Comparison of ENCODE assay signal across 8 cellular contexts in the genomic region with DNA sequence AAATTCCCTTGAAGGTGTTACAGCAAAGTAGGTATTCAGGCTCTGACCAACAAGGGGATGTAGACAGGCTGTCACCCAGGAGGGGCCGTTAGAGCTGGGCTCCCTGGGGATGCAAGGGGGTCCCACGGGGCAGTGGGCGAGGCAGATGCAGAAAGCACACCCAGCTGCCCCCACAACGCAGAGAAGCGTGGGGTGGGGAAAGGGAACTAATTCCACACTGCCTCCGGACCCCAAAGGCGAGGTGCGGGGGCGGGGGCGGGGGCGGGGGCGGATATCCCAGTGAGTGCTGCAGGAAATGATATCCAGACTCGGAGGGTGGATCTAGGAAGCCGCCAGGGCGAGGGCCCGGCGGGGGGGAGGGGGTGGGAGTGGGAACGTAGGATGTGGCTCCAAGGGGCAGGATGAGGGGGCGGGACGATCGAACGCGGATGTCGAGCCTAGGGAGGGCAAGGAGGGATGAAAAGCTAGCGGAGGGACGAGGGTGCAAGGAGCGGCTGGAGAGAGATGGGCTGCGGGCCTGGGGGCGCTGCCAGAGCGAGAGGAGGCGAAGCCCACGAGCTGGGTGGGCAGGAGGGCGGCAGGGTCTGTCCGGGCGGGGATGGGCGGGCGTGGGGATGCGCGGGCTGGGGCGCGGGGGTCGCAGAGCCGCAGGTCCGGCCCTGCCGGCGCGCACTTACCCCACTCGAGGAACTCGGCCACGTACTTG. TPM values are rescaled to one million over a fixed set of nuclear protein-coding genes. Genes with fewer than 3 reads are reported as not detected.
DNase-seq lines count a peak whose midpoint lies in the region; ATAC-seq, FAIRE-seq and TF ChIP-seq lines count a peak whose summit lies in the region.

No MANE protein-coding gene starts in this region.

- TF ChIP-seq CTCF in colonic mucosa (IDR thresholded peaks at IDR 0.05) (peak; percentile 32), HepG2 (CRISPR knock-in tag; IDR thresholded peaks at IDR 0.05) (no peak)

- H2AFZ ChIP-seq in HepG2 (ENCODE audit: low read length) = no peak overlapping the region

- WGBS in HepG2 (ENCODE audit: low lambda C conversion rate) = 4% methylated on average over 29 of the region's 50 CpGs
- WGBS in thymus = 10% methylated on average over 50 of the region's 50 CpGs

- POLR2A ChIA-PET in HepG2 (lab: Yijun Ruan, JAX) = interaction anchor here (0.6 to 1.3 kb wide), 2 partner anchors 44 to 69 kb away, joined by 4 read pairs; no protein-coding TSS in a partner anchor

- H3K4me1 ChIP-seq in colonic mucosa (peaks cover 4% of the 10 kb centered on the region), HepG2 (ENCODE audit: insufficient read depth, low read length) (peaks cover 37% of the 10 kb centered on the region), thymus (ENCODE audit: control insufficient read depth, insufficient read depth, low read length) (no peaks in the 10 kb centered on the region)

- no peak for FAIRE-seq in HepG2 (lab: Jason Lieb, UNC)

- ATAC-seq in GM19395 (IDR thresholded peaks at IDR 0.05; ENCODE audit: unreplicated experiment) (peak; percentile 10), HepG2 (peak; percentile 6; the same call in 2 of the 3 replicates)
- ATAC-seq in activated CD8-positive, alpha-beta memory T cell treated with anti-CD3 and anti-CD28 coated beads, Interleukin-2, amount 10 ng/mL, durations not matched to agents 7 days and 5 days = no peak

- H3K27me3 Mint-ChIP-seq in activated CD8-positive, alpha-beta memory T cell treated with anti-CD3 and anti-CD28 coated beads, Interleukin-2, amount 10 ng/mL, durations not matched to agents 7 days and 5 days = peaks cover 59% of the 10 kb centered on the region

- no peaks in the 10 kb centered on the region for H3K9me3 Mint-ChIP-seq in activated CD8-positive, alpha-beta memory T cell treated with anti-CD3 and anti-CD28 coated beads, Interleukin-2, amount 10 ng/mL, durations not matched to agents 7 days and 5 days (ENCODE audit: low read depth)

- intact Hi-C loops in colonic mucosa (cut with DNase I) = no loop called here
- intact Hi-C loops in HepG2 (cut with micrococcal nuclease; ENCODE audit: unreplicated experiment) = no loop called here

- no peaks in the 10 kb centered on the region for H3K36me3 Mint-ChIP-seq in activated CD8-positive, alpha-beta memory T cell treated with anti-CD3 and anti-CD28 coated beads, Interleukin-2, amount 10 ng/mL, durations not matched to agents 7 days and 5 days

- H3K36me3 ChIP-seq in colonic mucosa (no peaks in the 10 kb centered on the region), HepG2 (replicated peaks in 1 of 2; ENCODE audit: control insufficient read depth in 1 of 2, insufficient read depth in 2 of 2, low read length in 2 of 2) (no peaks in the 10 kb centered on the region; a peak in 2 of 5 replicates), thymus (ENCODE audit: control insufficient read depth, insufficient read depth) (no peaks in the 10 kb centered on the region)

- no peak for TF ChIP-seq RAD21 in HepG2 (CRISPR knock-in tag; IDR thresholded peaks at IDR 0.05)

- peak overlapping the region; percentile 94 for H3K27ac ChIP-seq in colonic mucosa
- peak overlapping the region; percentile 63 for H3K27ac ChIP-seq in HepG2 (ENCODE audit: extremely low read length, insufficient read depth, low read length)
- H3K27ac ChIP-seq in thymus (ENCODE audit: low read depth) = peak overlapping the region; percentile 58

- H3K9ac ChIP-seq in colonic mucosa (ENCODE audit: low read depth in 2 of 2, low read length in 2 of 2) = peak overlapping the region; percentile 73 to 91
- H3K9ac ChIP-seq in HepG2 (ENCODE audit: insufficient read depth, low read depth, low read length) = peak overlapping the region; percentile 73

- peaks cover 5% of the 10 kb centered on the region; the same call in 1 of the 2 replicates for H4K20me1 ChIP-seq in HepG2 (ENCODE audit: insufficient read depth, low read length)

- peak overlapping the region; percentile 93 for H3K4me3 ChIP-seq in colonic mucosa
- peak overlapping the region; percentile 67 to 98 (median 91) for H3K4me3 ChIP-seq in HepG2 (replicated peaks in 1 of 3; ENCODE audit: insufficient read depth in 1 of 3, low read depth in 2 of 3, low read length in 3 of 3)
- H3K4me3 ChIP-seq in thymus (ENCODE audit: low read length) = peak overlapping the region; percentile 56

- TF ChIP-seq POLR2A in HepG2 (IDR thresholded peaks at IDR 0.05; ENCODE audit: insufficient read depth in 1 of 2, low read depth in 2 of 2, low read length in 2 of 2) = no peak

- H3K79me2 ChIP-seq in HepG2 (ENCODE audit: insufficient read depth, low read length) = peaks cover 32% of the 10 kb centered on the region

- TF ChIP-seq EP300 in HepG2 (IDR thresholded peaks at IDR 0.05; ENCODE audit: low read depth in 2 of 2, low read length in 2 of 2) (no peak), HepG2 (CRISPR knock-in tag; IDR thresholded peaks at IDR 0.05; ENCODE audit: borderline replicate concordance) (no peak)

- DNase-seq in ACHN (peak; percentile 80), NCI-H69 (lab: John Stamatoyannopoulos, UW) (peak; percentile 88), colonic mucosa (peak; percentile 79), HepG2 (ENCODE audit: low spot score) (no peak)
- no peak for DNase-seq in stimulated activated CD4-positive, alpha-beta T cell treated with anti-CD3 and anti-CD28 coated beads, Interleukin-15, amount 100 ng/mL, for 24 hours
- no peak for DNase-seq in activated CD8-positive, alpha-beta memory T cell treated with anti-CD3 and anti-CD28 coated beads, Interleukin-2, amount 10 ng/mL, durations not matched to agents 7 days and 5 days

- H3K4me3 Mint-ChIP-seq in activated CD8-positive, alpha-beta memory T cell treated with anti-CD3 and anti-CD28 coated beads, Interleukin-2, amount 10 ng/mL, durations not matched to agents 7 days and 5 days = no peak overlapping the region

- BruUV-seq in HepG2 (replicated peaks; lab: Mats Ljungman, UMichigan) = no TSS peak

- peaks cover 8% of the 10 kb centered on the region for H3K4me1 Mint-ChIP-seq in activated CD8-positive, alpha-beta memory T cell treated with anti-CD3 and anti-CD28 coated beads, Interleukin-2, amount 10 ng/mL, durations not matched to agents 7 days and 5 days

- in situ Hi-C loops in ACHN (cut with HindIII; ENCODE audit: low pct_ligation_motif_present, low pct_unique_long_range_greater_than_20kb, low sequenced_read_pairs) = no loop called here
- in situ Hi-C loops in HepG2 (cut with HindIII; ENCODE audit: extremely low pct_ligation_motif_present, low pct_unique_long_range_greater_than_20kb) = no loop called here

- no peak overlapping the region for H3K27ac Mint-ChIP-seq in activated CD8-positive, alpha-beta memory T cell treated with anti-CD3 and anti-CD28 coated beads, Interleukin-2, amount 10 ng/mL, durations not matched to agents 7 days and 5 days

- H3K9me3 ChIP-seq in colonic mucosa (no peaks in the 10 kb centered on the region), HepG2 (ENCODE audit: low read length) (no peaks in the 10 kb centered on the region), thymus (ENCODE audit: control insufficient read depth) (no peaks in the 10 kb centered on the region)

- H3K27me3 ChIP-seq in colonic mucosa (no peaks in the 10 kb centered on the region), HepG2 (ENCODE audit: control insufficient read depth in 1 of 2, insufficient read depth in 2 of 2, low read length in 2 of 2) (no peaks in the 10 kb centered on the region), thymus (ENCODE audit: control insufficient read depth, insufficient read depth) (peaks cover 51% of the 10 kb centered on the region)

- H3K4me2 ChIP-seq in HepG2 (ENCODE audit: low read depth, low read length) = peak overlapping the region; percentile 76

- CTCF ChIA-PET in HepG2 (lab: Yijun Ruan, JAX; ENCODE audit: low intra/inter-chr PET ratio, low total read pairs) = no interaction called here
- CTCF ChIA-PET in activated CD8-positive, alpha-beta memory T cell treated with anti-CD3 and anti-CD28 coated beads, Interleukin-2, amount 10 ng/mL, durations not matched to agents 7 days and 5 days (lab: Charles Lee) = no interaction called here

RNA-seq across cellular contexts. Expression of a gene that starts 0.9 kb away (rescaled TPM):
- total RNA-seq in colonic mucosa (10 to 100 TPM; 67.9 to 83.8 TPM), HepG2 (2016; rRNA removed; fragmentation: Illumina TruSeq; extraction: Trizol) (19.7 and 20.2 TPM in 2 replicates)
- total RNA-seq in HepG2 (2016; cell fraction: cytosol; rRNA removed; fragmentation: Illumina TruSeq; extraction: Trizol; ENCODE audit: low read depth) = 5.5 and 5.6 TPM in 2 replicates
- total RNA-seq in HepG2 (2016; cell fraction: insoluble cytoplasmic fraction; rRNA removed; fragmentation: Illumina TruSeq; extraction: Trizol) = 15.3 and 20.6 TPM in 2 replicates
- total RNA-seq in HepG2 (2016; cell fraction: membrane; rRNA removed; fragmentation: Illumina TruSeq; extraction: Trizol) = 7.4 and 7.9 TPM in 2 replicates
- total RNA-seq in HepG2 (2016; cell fraction: nucleus; rRNA removed; fragmentation: Illumina TruSeq; extraction: Trizol) = 21.4 and 24.6 TPM in 2 replicates
- polyA plus RNA-seq in HepG2 (2011; rRNA removed) (32.3 and 33.3 TPM in 2 replicates), thymus (16.3 TPM)
- polyA plus RNA-seq in HepG2 (2011; cell fraction: cytosol; rRNA removed) = 14.7 and 18.8 TPM in 2 replicates
- 82.2 and 87.0 TPM in 2 replicates for polyA plus RNA-seq in HepG2 (2011; cell fraction: nucleus; rRNA removed)
- polyA plus RNA-seq in HepG2 (2012) = 23.1 and 30.9 TPM in 2 replicates
- 0.78 and 1.0 TPM in 2 replicates for polyA plus RNA-seq in HepG2 (2016; cell fraction: cytosol; fragmentation: Illumina TruSeq; extraction: Trizol; ENCODE audit: low read depth)
- 10.5 and 14.1 TPM in 2 replicates for polyA plus RNA-seq in HepG2 (2016; cell fraction: insoluble cytoplasmic fraction; fragmentation: Illumina TruSeq; extraction: Trizol; ENCODE audit: low read depth)
- polyA plus RNA-seq in HepG2 (2016; cell fraction: membrane; fragmentation: Illumina TruSeq; extraction: Trizol; ENCODE audit: low read depth) = 3.0 and 3.4 TPM in 2 replicates
- polyA plus RNA-seq in HepG2 (2016; cell fraction: nucleus; fragmentation: Illumina TruSeq; extraction: Trizol; ENCODE audit: insufficient read depth, low read depth) = 45.7 and 47.5 TPM in 2 replicates
- 93.6 and 143 TPM in 2 replicates for polyA minus RNA-seq in HepG2 (2011; rRNA and poly(A)+ RNA removed; ENCODE audit: low replicate concordance)
- polyA minus RNA-seq in HepG2 (2011; cell fraction: cytosol; rRNA and poly(A)+ RNA removed) = 23.7 and 25.9 TPM in 2 replicates
- polyA minus RNA-seq in HepG2 (2011; cell fraction: nucleus; rRNA and poly(A)+ RNA removed) = 38.8 and 39.3 TPM in 2 replicates
- total RNA-seq in activated CD8-positive, alpha-beta memory T cell treated with anti-CD3 and anti-CD28 coated beads, Interleukin-2, amount 10 ng/mL, durations not matched to agents 7 days and 5 days = under 1 TPM; 0.35 to 0.56 TPM

RNA-seq across cellular contexts. Expression of a gene that starts 27.5 kb away (rescaled TPM):
- total RNA-seq in colonic mucosa = not detected
- 0.72 and 1.00 TPM in 2 replicates for total RNA-seq in HepG2 (2016; rRNA removed; fragmentation: Illumina TruSeq; extraction: Trizol)
- 2.3 and 2.8 TPM in 2 replicates for total RNA-seq in HepG2 (2016; cell fraction: cytosol; rRNA removed; fragmentation: Illumina TruSeq; extraction: Trizol; ENCODE audit: low read depth)
- total RNA-seq in HepG2 (2016; cell fraction: insoluble cytoplasmic fraction; rRNA removed; fragmentation: Illumina TruSeq; extraction: Trizol) = 0.37 and 0.39 TPM in 2 replicates
- 1.1 and 4.0 TPM in 2 replicates for total RNA-seq in HepG2 (2016; cell fraction: membrane; rRNA removed; fragmentation: Illumina TruSeq; extraction: Trizol)
- total RNA-seq in HepG2 (2016; cell fraction: nucleus; rRNA removed; fragmentation: Illumina TruSeq; extraction: Trizol) = not detected in 2 replicates
- polyA plus RNA-seq in HepG2 (2011; rRNA removed) = 0.67 and 0.95 TPM in 2 replicates
- 0.85 and 2.1 TPM in 2 replicates for polyA plus RNA-seq in HepG2 (2011; cell fraction: cytosol; rRNA removed)
- polyA plus RNA-seq in HepG2 (2011; cell fraction: nucleus; rRNA removed) = 0.64 and 1.0 TPM in 2 replicates
- 0.40 and 0.72 TPM in 2 replicates for polyA plus RNA-seq in HepG2 (2012)
- 2.9 and 3.8 TPM in 2 replicates for polyA plus RNA-seq in HepG2 (2016; cell fraction: cytosol; fragmentation: Illumina TruSeq; extraction: Trizol; ENCODE audit: low read depth)
- polyA plus RNA-seq in HepG2 (2016; cell fraction: insoluble cytoplasmic fraction; fragmentation: Illumina TruSeq; extraction: Trizol; ENCODE audit: low read depth) = 0.36 and 0.88 TPM in 2 replicates
- polyA plus RNA-seq in HepG2 (2016; cell fraction: membrane; fragmentation: Illumina TruSeq; extraction: Trizol; ENCODE audit: low read depth) = 0.86 and 1.1 TPM in 2 replicates
- polyA plus RNA-seq in HepG2 (2016; cell fraction: nucleus; fragmentation: Illumina TruSeq; extraction: Trizol; ENCODE audit: insufficient read depth, low read depth) = 0.73 and 0.75 TPM in 2 replicates
- polyA minus RNA-seq in HepG2 (2011; rRNA and poly(A)+ RNA removed; ENCODE audit: low replicate concordance) = 0.30 TPM in 1 of 2 replicates, not detected in the other
- not detected in 2 replicates for polyA minus RNA-seq in HepG2 (2011; cell fraction: cytosol; rRNA and poly(A)+ RNA removed)
- polyA minus RNA-seq in HepG2 (2011; cell fraction: nucleus; rRNA and poly(A)+ RNA removed) = not detected in 2 replicates
- polyA plus RNA-seq in thymus = 0.75 TPM
- not detected for total RNA-seq in activated CD8-positive, alpha-beta memory T cell treated with anti-CD3 and anti-CD28 coated beads, Interleukin-2, amount 10 ng/mL, durations not matched to agents 7 days and 5 days

RNA-seq across cellular contexts. Expression of a gene that starts 38.0 kb away (rescaled TPM):
- total RNA-seq in colonic mucosa (10 to 100 TPM; 11.3 to 15.6 TPM), HepG2 (2016; rRNA removed; fragmentation: Illumina TruSeq; extraction: Trizol) (11.3 and 27.0 TPM in 2 replicates)
- total RNA-seq in HepG2 (2016; cell fraction: cytosol; rRNA removed; fragmentation: Illumina TruSeq; extraction: Trizol; ENCODE audit: low read depth) = 6.3 and 6.7 TPM in 2 replicates
- 9.0 and 28.6 TPM in 2 replicates for total RNA-seq in HepG2 (2016; cell fraction: insoluble cytoplasmic fraction; rRNA removed; fragmentation: Illumina TruSeq; extraction: Trizol)
- 11.1 and 11.5 TPM in 2 replicates for total RNA-seq in HepG2 (2016; cell fraction: membrane; rRNA removed; fragmentation: Illumina TruSeq; extraction: Trizol)
- 32.0 and 33.7 TPM in 2 replicates for total RNA-seq in HepG2 (2016; cell fraction: nucleus; rRNA removed; fragmentation: Illumina TruSeq; extraction: Trizol)
- polyA plus RNA-seq in HepG2 (2011; rRNA removed) (11.8 and 21.2 TPM in 2 replicates), thymus (83.7 TPM)
- polyA plus RNA-seq in HepG2 (2011; cell fraction: cytosol; rRNA removed) = 10.4 and 15.5 TPM in 2 replicates
- polyA plus RNA-seq in HepG2 (2011; cell fraction: nucleus; rRNA removed) = 157 and 161 TPM in 2 replicates
- polyA plus RNA-seq in HepG2 (2012) = 12.5 and 20.1 TPM in 2 replicates
- polyA plus RNA-seq in HepG2 (2016; cell fraction: cytosol; fragmentation: Illumina TruSeq; extraction: Trizol; ENCODE audit: low read depth) = 4.1 and 4.2 TPM in 2 replicates
- polyA plus RNA-seq in HepG2 (2016; cell fraction: insoluble cytoplasmic fraction; fragmentation: Illumina TruSeq; extraction: Trizol; ENCODE audit: low read depth) = 7.6 and 10.6 TPM in 2 replicates
- polyA plus RNA-seq in HepG2 (2016; cell fraction: membrane; fragmentation: Illumina TruSeq; extraction: Trizol; ENCODE audit: low read depth) = 6.1 and 7.1 TPM in 2 replicates
- 105 and 107 TPM in 2 replicates for polyA plus RNA-seq in HepG2 (2016; cell fraction: nucleus; fragmentation: Illumina TruSeq; extraction: Trizol; ENCODE audit: insufficient read depth, low read depth)
- polyA minus RNA-seq in HepG2 (2011; rRNA and poly(A)+ RNA removed; ENCODE audit: low replicate concordance) = 0.28 and 10.1 TPM in 2 replicates
- polyA minus RNA-seq in HepG2 (2011; cell fraction: cytosol; rRNA and poly(A)+ RNA removed) = 3.4 and 5.3 TPM in 2 replicates
- 24.7 and 29.2 TPM in 2 replicates for polyA minus RNA-seq in HepG2 (2011; cell fraction: nucleus; rRNA and poly(A)+ RNA removed)
- not detected for total RNA-seq in activated CD8-positive, alpha-beta memory T cell treated with anti-CD3 and anti-CD28 coated beads, Interleukin-2, amount 10 ng/mL, durations not matched to agents 7 days and 5 days

Comparison
In these comparisons a context has a peak if more than half of its experiments do, and no peak if none do; other contexts are left out.
1. DNase-seq: peak in ACHN (single experiment), NCI-H69 (single experiment) and colonic mucosa (single experiment); none in HepG2 (single experiment), stimulated activated CD4-positive, alpha-beta T cell treated with anti-CD3 and anti-CD28 coated beads, Interleukin-15, amount 100 ng/mL, for 24 hours (single experiment) and activated CD8-positive, alpha-beta memory T cell treated with anti-CD3 and anti-CD28 coated beads, Interleukin-2, amount 10 ng/mL, durations not matched to agents 7 days and 5 days (single experiment).
2. RNA of a gene that starts 0.9 kb away (total RNA-seq): 67.9 to 83.8 TPM in colonic mucosa and 5.5 to 24.6 TPM in HepG2; 0.35 to 0.56 TPM in activated CD8-positive, alpha-beta memory T cell treated with anti-CD3 and anti-CD28 coated beads, Interleukin-2, amount 10 ng/mL, durations not matched to agents 7 days and 5 days; every median in the first group is over 4 times any median in the second.
3. RNA of a gene that starts 38.0 kb away (total RNA-seq): 6.3 to 33.7 TPM in HepG2 and 11.3 to 15.6 TPM in colonic mucosa; not detected in activated CD8-positive, alpha-beta memory T cell treated with anti-CD3 and anti-CD28 coated beads, Interleukin-2, amount 10 ng/mL, durations not matched to agents 7 days and 5 days; every median in the first group is over 4 times any median in the second.
4. Peak in every context shown above with its lines, with median percentiles within 50 percentile points of each other: H3K27ac ChIP-seq and H3K4me3 ChIP-seq.